In genomic region chr1:199551967-199552565, GRCh38 we compare ENCODE assay signal across 9 cellular contexts.
DNase-seq lines count a peak whose midpoint lies in the region; ATAC-seq lines count a peak whose summit lies in the region.
"Had no signal": no experiment of that assay in that cellular context is flagged by ENCODE, and none has a peak within 500 bp of the region (broad histone marks: within the 10 kb centered on the region; RNA-seq: fewer than 3 reads in every experiment).

No MANE protein-coding gene starts in this region.

- H3K27ac Mint-ChIP-seq in activated naive CD4-positive, alpha-beta T cell treated with anti-CD3 and anti-CD28 coated beads for 36 hours, result no peak overlapping the region
- H3K27ac Mint-ChIP-seq: dendritic cell treated with granulocyte-macrophage colony-stimulating factor and Interleukin-4, amounts not matched to agents 40 ng/mL and 50 ng/mL, for 4 days had no signal

- H2BK15ac ChIP-seq in mesendoderm (replicated peaks; ENCODE audit: low read depth), result no peak overlapping the region

- no peak overlapping the region for H3K27ac ChIP-seq in mesendoderm (ENCODE audit: low read depth, low read length)

- no peak overlapping the region for H3K23ac ChIP-seq in mesendoderm (ENCODE audit: low read length)

- H3K56ac ChIP-seq in mesendoderm (ENCODE audit: low read length), result no peak overlapping the region

- ATAC-seq in esophagus mucosa, result no peak

- no peak overlapping the region for H4K8ac ChIP-seq in mesendoderm (ENCODE audit: low read depth, low read length)

- H3K18ac ChIP-seq in mesendoderm (ENCODE audit: low read length), result no peak overlapping the region

- H2BK120ac ChIP-seq in mesendoderm (ENCODE audit: low read depth, low read length), result no peak overlapping the region

- H3K79me1 ChIP-seq in mesendoderm (ENCODE audit: low read length), result no peaks in the 10 kb centered on the region

- no peaks in the 10 kb centered on the region for H3K36me3 Mint-ChIP-seq in activated naive CD4-positive, alpha-beta T cell treated with anti-CD3 and anti-CD28 coated beads for 36 hours (ENCODE audit: low read depth)

- H3K9me3 Mint-ChIP-seq in activated naive CD4-positive, alpha-beta T cell treated with anti-CD3 and anti-CD28 coated beads for 36 hours, result no peaks in the 10 kb centered on the region
- H3K9me3 Mint-ChIP-seq: dendritic cell treated with granulocyte-macrophage colony-stimulating factor and Interleukin-4, amounts not matched to agents 40 ng/mL and 50 ng/mL, for 4 days had no signal

- WGBS in mesendoderm (ENCODE audit: extremely low coverage, insufficient coverage, low lambda C conversion rate), result no CpG with 5 or more reads among the region's 4 CpGs

- H3K36me3 ChIP-seq in mesendoderm (ENCODE audit: control insufficient read depth, insufficient read depth, low read length), result no peaks in the 10 kb centered on the region

- H3K4me3 ChIP-seq in mesendoderm (ENCODE audit: low read length), result no peak overlapping the region

- no peaks in the 10 kb centered on the region for H3K4me1 ChIP-seq in mesendoderm (ENCODE audit: control insufficient read depth, low read depth, low read length)

- no peaks in the 10 kb centered on the region for H3K79me2 ChIP-seq in mesendoderm (ENCODE audit: control insufficient read depth, insufficient read depth, low read length)

- H3K9ac ChIP-seq in mesendoderm (ENCODE audit: low read length), result no peak overlapping the region

- no peak overlapping the region for H3K4ac ChIP-seq in mesendoderm (ENCODE audit: low read depth, low read length)

- peaks cover 10% of the 10 kb centered on the region for H3K27me3 Mint-ChIP-seq in activated naive CD4-positive, alpha-beta T cell treated with anti-CD3 and anti-CD28 coated beads for 36 hours (ENCODE audit: low read depth)
- H3K27me3 Mint-ChIP-seq: dendritic cell treated with granulocyte-macrophage colony-stimulating factor and Interleukin-4, amounts not matched to agents 40 ng/mL and 50 ng/mL, for 4 days had no signal

- no peak overlapping the region for H4K5ac ChIP-seq in mesendoderm (ENCODE audit: low read length)

- peak; percentile 61 for DNase-seq in activated naive CD4-positive, alpha-beta T cell treated with anti-CD3 and anti-CD28 coated beads for 36 hours
- DNase-seq in activated naive CD4-positive, alpha-beta T cell treated with Interleukin-2 at 50 U/mL for 16 hours, result no peak
- DNase-seq in LoVo (ENCODE audit: low spot score) (peak; percentile 48), OCI-M2 (lab: John Stamatoyannopoulos, UW; ENCODE audit: unreplicated experiment) (peak; percentile 5), cerebellum (ENCODE audit: low spot score) (peak; percentile 46), mesendoderm (peak; percentile 59), 8988T (no peak)

- H3K4me3 Mint-ChIP-seq in activated naive CD4-positive, alpha-beta T cell treated with anti-CD3 and anti-CD28 coated beads for 36 hours, result no peak overlapping the region
- H3K4me3 Mint-ChIP-seq: dendritic cell treated with granulocyte-macrophage colony-stimulating factor and Interleukin-4, amounts not matched to agents 40 ng/mL and 50 ng/mL, for 4 days had no signal

- CTCF ChIA-PET in activated naive CD4-positive, alpha-beta T cell treated with anti-CD3 and anti-CD28 coated beads for 36 hours (lab: Charles Lee), result interaction anchor here (0.6 to 1.6 kb wide), 8 partner anchors 17 to 957 kb away, joined by 3 to 5 read pairs (median 3); no protein-coding TSS in a partner anchor

- no peak overlapping the region for H2BK5ac ChIP-seq in mesendoderm (ENCODE audit: low read length)

- intact Hi-C loops in activated naive CD4-positive, alpha-beta T cell treated with anti-CD3 and anti-CD28 coated beads for 36 hours (cut with micrococcal nuclease), result loop anchor here (2.0 to 10.0 kb wide), 7 partner anchors 310 to 1087 kb away; no protein-coding TSS in a partner anchor

- no peak overlapping the region for H3K4me2 ChIP-seq in mesendoderm (ENCODE audit: low read length)

- H2AK5ac ChIP-seq in mesendoderm (ENCODE audit: low read length), result no peak overlapping the region

- H3K27me3 ChIP-seq in mesendoderm (ENCODE audit: insufficient read depth, low read length, poor library complexity), result no peaks in the 10 kb centered on the region

- H3K4me1 Mint-ChIP-seq in activated naive CD4-positive, alpha-beta T cell treated with anti-CD3 and anti-CD28 coated beads for 36 hours (ENCODE audit: low read depth), result no peaks in the 10 kb centered on the region

Comparison
In these comparisons a context has a peak if more than half of its experiments do, and no peak if none do; other contexts are left out.
1. DNase-seq: peak in activated naive CD4-positive, alpha-beta T cell treated with anti-CD3 and anti-CD28 coated beads for 36 hours (single experiment), LoVo (single experiment), OCI-M2 (single experiment), cerebellum (single experiment) and mesendoderm (single experiment); none in activated naive CD4-positive, alpha-beta T cell treated with Interleukin-2 at 50 U/mL for 16 hours (single experiment) and 8988T (single experiment).